In the genomic region with DNA sequence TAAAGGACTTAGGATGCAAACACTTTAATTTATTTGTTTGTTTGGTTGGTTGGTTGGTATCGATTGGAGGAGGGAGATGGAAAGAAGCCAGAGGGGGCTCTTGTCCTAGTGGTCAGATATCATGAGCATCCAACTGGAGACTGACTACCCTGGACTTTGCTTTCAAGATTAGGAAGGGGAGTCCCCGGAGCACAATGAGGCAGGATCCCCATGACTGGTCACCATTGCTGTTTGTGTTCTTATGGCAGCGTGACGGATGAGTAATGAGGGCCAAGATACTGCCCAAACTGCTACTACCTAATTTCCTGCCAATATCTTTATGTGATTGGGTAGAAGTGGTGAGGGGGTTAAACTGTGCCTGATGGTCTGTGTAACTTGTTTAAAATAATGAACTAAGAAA, we compare ENCODE assay signal across 23 cellular contexts.
"Had no signal": no experiment of that assay in that cellular context is flagged by ENCODE, and none has a peak within 500 bp of the region (broad histone marks: within the 10 kb centered on the region; RNA-seq: fewer than 3 reads in every experiment).

No MANE protein-coding gene starts in this region.

- H3K27me3 Mint-ChIP-seq: type B pancreatic cell had no signal

- FAIRE-seq: frontal cortex, urothelium cell line had no signal

- H3K9me3 ChIP-seq: colonic mucosa, heart right ventricle, left ventricle myocardium inferior, neutrophil, psoas muscle, sigmoid colon, suprapubic skin, thyroid gland had no signal

- H3K4me1 Mint-ChIP-seq: naive thymus-derived CD4-positive, alpha-beta T cell had no signal

- H3K27ac Mint-ChIP-seq: naive thymus-derived CD4-positive, alpha-beta T cell; type B pancreatic cell had no signal

- H3K9me3 Mint-ChIP-seq: type B pancreatic cell had no signal

- H3K36me3 ChIP-seq: colonic mucosa, neutrophil, sigmoid colon, suprapubic skin, thyroid gland had no signal

- ATAC-seq: esophagus mucosa; left cardiac atrium; naive thymus-derived CD4-positive, alpha-beta T cell; psoas muscle; stimulated activated naive CD8-positive, alpha-beta T cell treated with anti-CD3 and anti-CD28 coated beads, Interleukin-15, Interleukin-2, amounts not matched to agents 100 U/mL and 50 U/mL, for 24 hours had no signal

- H3K4me1 ChIP-seq: colonic mucosa, heart right ventricle, left ventricle myocardium inferior, psoas muscle, suprapubic skin, thyroid gland had no signal

- H3K27ac ChIP-seq: colonic mucosa, heart right ventricle, left ventricle myocardium inferior, neutrophil, psoas muscle, sigmoid colon, skin epidermis, suprapubic skin, thyroid gland had no signal

- H3K27me3 ChIP-seq: colonic mucosa, heart right ventricle, sigmoid colon, suprapubic skin, thyroid gland had no signal

- DNase-seq: colonic mucosa; dermis blood vessel endothelial cell; effector CD4-positive, alpha-beta T cell; heart right ventricle; islet precursor cell; left cardiac atrium; left ventricle myocardium inferior; mesendoderm; naive thymus-derived CD4-positive, alpha-beta T cell; psoas muscle; sigmoid colon; stimulated activated CD4-positive, alpha-beta T cell treated with anti-CD3 and anti-CD28 coated beads, Interleukin-12 subunit alpha, Interleukin-12 subunit beta, amount 100 ng/mL, for 4 hours; stimulated activated CD4-positive, alpha-beta T cell treated with anti-CD3 and anti-CD28 coated beads, Interleukin-2, amount 100 ng/mL, for 48 hours; stimulated activated naive CD8-positive, alpha-beta T cell treated with anti-CD3 and anti-CD28 coated beads, Interleukin-15, Interleukin-2, amounts not matched to agents 100 U/mL and 50 U/mL, for 24 hours; thyroid gland had no signal

- H3K4me3 ChIP-seq: colonic mucosa, heart right ventricle, left ventricle myocardium inferior, lung, psoas muscle, sigmoid colon, skin epidermis, suprapubic skin, thyroid gland had no signal

- H3K36me3 Mint-ChIP-seq: naive thymus-derived CD4-positive, alpha-beta T cell had no signal

- H3K4me3 Mint-ChIP-seq: naive thymus-derived CD4-positive, alpha-beta T cell; type B pancreatic cell had no signal
